In genomic region chr19:40970396-40971325, GRCh38 we compare ENCODE assay signal across 8 cellular contexts. TPM values are rescaled to one million over a fixed set of nuclear protein-coding genes. Genes with fewer than 3 reads are reported as not detected.
"Had no signal": no experiment of that assay in that cellular context is flagged by ENCODE, and none has a peak within 500 bp of the region (broad histone marks: within the 10 kb centered on the region; RNA-seq: fewer than 3 reads in every experiment).

No MANE protein-coding gene starts in this region.

RNA-seq across cellular contexts. Expression of gene CYP2B6, which starts 20.4 kb away (rescaled TPM):
- total RNA-seq: aorta, cerebellum, gastrocnemius medialis, occipital lobe, posterior vena cava, vagina had no signal
- polyA plus RNA-seq: heart left ventricle, SK-N-SH had no signal
